1 cellular context compared by ENCODE assay signal in genomic region chr20:2663887-2664719, GRCh38.
A peak's percentile ranks its signal among the peaks of the same experiment; 100 is the strongest.
TF ChIP-seq lines count a peak whose summit lies in the region.

TSS of gene IDH3B (minus strand) at chr20:2664216. CDS start at chr20:2664188, 28 bp downstream.

TF ChIP-seq in A549, 52 proteins besides CTCF, POLR2A, EP300 and RAD21 (continued from another document):
- TF ChIP-seq ELK1 (IDR thresholded peaks at IDR 0.05; ENCODE audit: low read depth, low read length) = no peak
- no peak for TF ChIP-seq HES2 (IDR thresholded peaks at IDR 0.05)
- peak; percentile 92 for TF ChIP-seq MAX (IDR thresholded peaks at IDR 0.05)
- TF ChIP-seq KDM5A (IDR thresholded peaks at IDR 0.05) = peak; percentile 100
- TF ChIP-seq POLR2AphosphoS2 (conservative IDR thresholded peaks at IDR 0.05; ENCODE audit: low read length) = no peak
- peak; percentile 91 for TF ChIP-seq BCL3 (IDR thresholded peaks at IDR 0.05)
- no peak for TF ChIP-seq ZFP36 (IDR thresholded peaks at IDR 0.05; ENCODE audit: borderline replicate concordance, partially characterized antibody)
- TF ChIP-seq KDM1A (IDR thresholded peaks at IDR 0.05; ENCODE audit: low read depth) = no peak
- TF ChIP-seq PBX3 (IDR thresholded peaks at IDR 0.05) = no peak
- TF ChIP-seq ZNF302 (CRISPR knock-in tag; IDR thresholded peaks at IDR 0.05) = no peak
- peak; percentile 73 for TF ChIP-seq E2F6 (IDR thresholded peaks at IDR 0.05; ENCODE audit: borderline replicate concordance, low read depth)
TF ChIP-seq in A549: peak in this region for 11.
